Comparison of ENCODE assay signal across 1 cellular context in the genomic region with DNA sequence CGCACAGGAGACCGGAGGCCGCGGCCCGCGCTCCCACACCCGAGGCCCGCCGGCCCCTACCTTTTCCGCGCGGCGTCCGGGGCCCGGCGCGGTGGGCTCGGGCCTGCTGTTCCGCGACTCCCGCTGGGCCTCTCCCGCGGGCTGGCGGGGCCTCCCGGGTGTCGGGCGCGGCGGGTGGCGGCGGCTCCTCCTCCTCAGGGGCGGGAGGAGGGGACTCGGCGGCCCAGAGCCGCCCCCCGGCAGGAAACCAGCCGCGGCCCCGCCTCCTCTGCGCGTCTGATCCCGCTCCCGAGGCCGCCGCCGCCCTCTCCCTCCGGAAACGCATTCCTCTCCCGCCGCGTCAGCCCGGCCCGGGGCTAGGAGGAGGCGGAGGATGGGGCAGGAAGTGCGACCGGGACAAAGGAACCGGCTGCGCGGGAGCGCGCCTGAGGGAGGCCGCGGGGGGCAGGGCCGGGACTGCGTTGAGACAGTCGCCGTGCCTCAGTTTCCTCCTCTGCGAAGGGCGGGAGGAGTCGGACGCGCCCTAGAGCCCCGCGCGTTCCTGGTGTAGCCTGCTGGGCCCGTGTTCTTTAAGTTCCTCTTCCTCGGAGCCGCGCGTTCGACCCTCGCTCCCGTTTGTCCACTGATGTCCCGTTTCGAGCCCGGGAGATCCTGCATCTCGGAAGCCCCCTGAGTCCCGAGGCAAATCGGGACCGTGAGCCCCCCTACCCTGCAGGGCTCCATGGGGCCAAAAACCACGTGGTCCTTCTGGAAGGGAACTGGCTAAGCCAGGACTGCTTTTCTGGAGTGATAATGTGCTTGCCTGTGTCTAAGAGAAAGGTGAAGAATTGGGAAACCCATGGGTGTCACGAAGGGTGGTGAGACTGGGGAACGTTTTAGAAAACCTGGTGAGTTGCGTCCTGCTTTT.
TF ChIP-seq lines count a peak whose summit lies in the region.

A gene (minus strand): TSS at position 146 of the 907 bp plus-strand sequence. CDS start 22,672 bp downstream, outside the sequence.

TF ChIP-seq in K562, 482 proteins besides CTCF, POLR2A, EP300 and RAD21 (continued from another document and continues in another):
- no peak for TF ChIP-seq ZNF778 (CRISPR knock-in tag; IDR thresholded peaks at IDR 0.05)
- TF ChIP-seq, protein P1, sequence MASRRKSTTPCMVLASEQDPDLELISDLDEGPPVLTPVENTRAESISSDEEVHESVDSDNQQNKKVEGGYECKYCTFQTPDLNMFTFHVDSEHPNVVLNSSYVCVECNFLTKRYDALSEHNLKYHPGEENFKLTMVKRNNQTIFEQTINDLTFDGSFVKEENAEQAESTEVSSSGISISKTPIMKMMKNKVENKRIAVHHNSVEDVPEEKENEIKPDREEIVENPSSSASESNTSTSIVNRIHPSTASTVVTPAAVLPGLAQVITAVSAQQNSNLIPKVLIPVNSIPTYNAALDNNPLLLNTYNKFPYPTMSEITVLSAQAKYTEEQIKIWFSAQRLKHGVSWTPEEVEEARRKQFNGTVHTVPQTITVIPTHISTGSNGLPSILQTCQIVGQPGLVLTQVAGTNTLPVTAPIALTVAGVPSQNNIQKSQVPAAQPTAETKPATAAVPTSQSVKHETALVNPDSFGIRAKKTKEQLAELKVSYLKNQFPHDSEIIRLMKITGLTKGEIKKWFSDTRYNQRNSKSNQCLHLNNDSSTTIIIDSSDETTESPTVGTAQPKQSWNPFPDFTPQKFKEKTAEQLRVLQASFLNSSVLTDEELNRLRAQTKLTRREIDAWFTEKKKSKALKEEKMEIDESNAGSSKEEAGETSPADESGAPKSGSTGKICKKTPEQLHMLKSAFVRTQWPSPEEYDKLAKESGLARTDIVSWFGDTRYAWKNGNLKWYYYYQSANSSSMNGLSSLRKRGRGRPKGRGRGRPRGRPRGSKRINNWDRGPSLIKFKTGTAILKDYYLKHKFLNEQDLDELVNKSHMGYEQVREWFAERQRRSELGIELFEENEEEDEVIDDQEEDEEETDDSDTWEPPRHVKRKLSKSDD (conservative IDR thresholded peaks at IDR 0.05; ENCODE audit: low read length), result no peak
- TF ChIP-seq CCNT2 (IDR thresholded peaks at IDR 0.05; ENCODE audit: borderline replicate concordance, extremely low read depth, insufficient read length, low read depth, low read length), result peak; percentile 75
- no peak for TF ChIP-seq ZKSCAN8 (CRISPR knock-in tag; IDR thresholded peaks at IDR 0.05)
- TF ChIP-seq ZNF174 (CRISPR knock-in tag; IDR thresholded peaks at IDR 0.05), result no peak
- TF ChIP-seq, protein P2, sequence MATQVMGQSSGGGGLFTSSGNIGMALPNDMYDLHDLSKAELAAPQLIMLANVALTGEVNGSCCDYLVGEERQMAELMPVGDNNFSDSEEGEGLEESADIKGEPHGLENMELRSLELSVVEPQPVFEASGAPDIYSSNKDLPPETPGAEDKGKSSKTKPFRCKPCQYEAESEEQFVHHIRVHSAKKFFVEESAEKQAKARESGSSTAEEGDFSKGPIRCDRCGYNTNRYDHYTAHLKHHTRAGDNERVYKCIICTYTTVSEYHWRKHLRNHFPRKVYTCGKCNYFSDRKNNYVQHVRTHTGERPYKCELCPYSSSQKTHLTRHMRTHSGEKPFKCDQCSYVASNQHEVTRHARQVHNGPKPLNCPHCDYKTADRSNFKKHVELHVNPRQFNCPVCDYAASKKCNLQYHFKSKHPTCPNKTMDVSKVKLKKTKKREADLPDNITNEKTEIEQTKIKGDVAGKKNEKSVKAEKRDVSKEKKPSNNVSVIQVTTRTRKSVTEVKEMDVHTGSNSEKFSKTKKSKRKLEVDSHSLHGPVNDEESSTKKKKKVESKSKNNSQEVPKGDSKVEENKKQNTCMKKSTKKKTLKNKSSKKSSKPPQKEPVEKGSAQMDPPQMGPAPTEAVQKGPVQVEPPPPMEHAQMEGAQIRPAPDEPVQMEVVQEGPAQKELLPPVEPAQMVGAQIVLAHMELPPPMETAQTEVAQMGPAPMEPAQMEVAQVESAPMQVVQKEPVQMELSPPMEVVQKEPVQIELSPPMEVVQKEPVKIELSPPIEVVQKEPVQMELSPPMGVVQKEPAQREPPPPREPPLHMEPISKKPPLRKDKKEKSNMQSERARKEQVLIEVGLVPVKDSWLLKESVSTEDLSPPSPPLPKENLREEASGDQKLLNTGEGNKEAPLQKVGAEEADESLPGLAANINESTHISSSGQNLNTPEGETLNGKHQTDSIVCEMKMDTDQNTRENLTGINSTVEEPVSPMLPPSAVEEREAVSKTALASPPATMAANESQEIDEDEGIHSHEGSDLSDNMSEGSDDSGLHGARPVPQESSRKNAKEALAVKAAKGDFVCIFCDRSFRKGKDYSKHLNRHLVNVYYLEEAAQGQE (CRISPR knock-in tag; IDR thresholded peaks at IDR 0.05; ENCODE audit: low read depth), result peak; percentile 75; the same call in 1 of the 2 replicates
- TF ChIP-seq, protein P3, sequence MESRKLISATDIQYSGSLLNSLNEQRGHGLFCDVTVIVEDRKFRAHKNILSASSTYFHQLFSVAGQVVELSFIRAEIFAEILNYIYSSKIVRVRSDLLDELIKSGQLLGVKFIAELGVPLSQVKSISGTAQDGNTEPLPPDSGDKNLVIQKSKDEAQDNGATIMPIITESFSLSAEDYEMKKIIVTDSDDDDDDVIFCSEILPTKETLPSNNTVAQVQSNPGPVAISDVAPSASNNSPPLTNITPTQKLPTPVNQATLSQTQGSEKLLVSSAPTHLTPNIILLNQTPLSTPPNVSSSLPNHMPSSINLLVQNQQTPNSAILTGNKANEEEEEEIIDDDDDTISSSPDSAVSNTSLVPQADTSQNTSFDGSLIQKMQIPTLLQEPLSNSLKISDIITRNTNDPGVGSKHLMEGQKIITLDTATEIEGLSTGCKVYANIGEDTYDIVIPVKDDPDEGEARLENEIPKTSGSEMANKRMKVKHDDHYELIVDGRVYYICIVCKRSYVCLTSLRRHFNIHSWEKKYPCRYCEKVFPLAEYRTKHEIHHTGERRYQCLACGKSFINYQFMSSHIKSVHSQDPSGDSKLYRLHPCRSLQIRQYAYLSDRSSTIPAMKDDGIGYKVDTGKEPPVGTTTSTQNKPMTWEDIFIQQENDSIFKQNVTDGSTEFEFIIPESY (CRISPR knock-in tag; IDR thresholded peaks at IDR 0.05), result peak; percentile 55; the same call in 1 of the 2 replicates
- TF ChIP-seq FOS (IDR thresholded peaks at IDR 0.05; ENCODE audit: extremely low read depth, insufficient read length), result no peak
- TF ChIP-seq, protein P4, sequence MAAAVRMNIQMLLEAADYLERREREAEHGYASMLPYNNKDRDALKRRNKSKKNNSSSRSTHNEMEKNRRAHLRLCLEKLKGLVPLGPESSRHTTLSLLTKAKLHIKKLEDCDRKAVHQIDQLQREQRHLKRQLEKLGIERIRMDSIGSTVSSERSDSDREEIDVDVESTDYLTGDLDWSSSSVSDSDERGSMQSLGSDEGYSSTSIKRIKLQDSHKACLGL (CRISPR knock-in tag; IDR thresholded peaks at IDR 0.05; ENCODE audit: borderline replicate concordance, poor library complexity, severe bottlenecking), result no peak
- no peak for TF ChIP-seq THRAP3 (IDR thresholded peaks at IDR 0.05; ENCODE audit: borderline replicate concordance)
- TF ChIP-seq SIN3A (IDR thresholded peaks at IDR 0.05; ENCODE audit: borderline replicate concordance in 2 of 2, control insufficient read depth in 1 of 2, low read depth in 2 of 2, low read length in 2 of 2), result peak; percentile 18 to 20; a peak in 1 of 4 replicates
- no peak for TF ChIP-seq ZNF124 (CRISPR knock-in tag; IDR thresholded peaks at IDR 0.05)
- TF ChIP-seq ZNF76 (CRISPR knock-in tag; IDR thresholded peaks at IDR 0.05; ENCODE audit: borderline replicate concordance), result no peak
- TF ChIP-seq, protein P5, sequence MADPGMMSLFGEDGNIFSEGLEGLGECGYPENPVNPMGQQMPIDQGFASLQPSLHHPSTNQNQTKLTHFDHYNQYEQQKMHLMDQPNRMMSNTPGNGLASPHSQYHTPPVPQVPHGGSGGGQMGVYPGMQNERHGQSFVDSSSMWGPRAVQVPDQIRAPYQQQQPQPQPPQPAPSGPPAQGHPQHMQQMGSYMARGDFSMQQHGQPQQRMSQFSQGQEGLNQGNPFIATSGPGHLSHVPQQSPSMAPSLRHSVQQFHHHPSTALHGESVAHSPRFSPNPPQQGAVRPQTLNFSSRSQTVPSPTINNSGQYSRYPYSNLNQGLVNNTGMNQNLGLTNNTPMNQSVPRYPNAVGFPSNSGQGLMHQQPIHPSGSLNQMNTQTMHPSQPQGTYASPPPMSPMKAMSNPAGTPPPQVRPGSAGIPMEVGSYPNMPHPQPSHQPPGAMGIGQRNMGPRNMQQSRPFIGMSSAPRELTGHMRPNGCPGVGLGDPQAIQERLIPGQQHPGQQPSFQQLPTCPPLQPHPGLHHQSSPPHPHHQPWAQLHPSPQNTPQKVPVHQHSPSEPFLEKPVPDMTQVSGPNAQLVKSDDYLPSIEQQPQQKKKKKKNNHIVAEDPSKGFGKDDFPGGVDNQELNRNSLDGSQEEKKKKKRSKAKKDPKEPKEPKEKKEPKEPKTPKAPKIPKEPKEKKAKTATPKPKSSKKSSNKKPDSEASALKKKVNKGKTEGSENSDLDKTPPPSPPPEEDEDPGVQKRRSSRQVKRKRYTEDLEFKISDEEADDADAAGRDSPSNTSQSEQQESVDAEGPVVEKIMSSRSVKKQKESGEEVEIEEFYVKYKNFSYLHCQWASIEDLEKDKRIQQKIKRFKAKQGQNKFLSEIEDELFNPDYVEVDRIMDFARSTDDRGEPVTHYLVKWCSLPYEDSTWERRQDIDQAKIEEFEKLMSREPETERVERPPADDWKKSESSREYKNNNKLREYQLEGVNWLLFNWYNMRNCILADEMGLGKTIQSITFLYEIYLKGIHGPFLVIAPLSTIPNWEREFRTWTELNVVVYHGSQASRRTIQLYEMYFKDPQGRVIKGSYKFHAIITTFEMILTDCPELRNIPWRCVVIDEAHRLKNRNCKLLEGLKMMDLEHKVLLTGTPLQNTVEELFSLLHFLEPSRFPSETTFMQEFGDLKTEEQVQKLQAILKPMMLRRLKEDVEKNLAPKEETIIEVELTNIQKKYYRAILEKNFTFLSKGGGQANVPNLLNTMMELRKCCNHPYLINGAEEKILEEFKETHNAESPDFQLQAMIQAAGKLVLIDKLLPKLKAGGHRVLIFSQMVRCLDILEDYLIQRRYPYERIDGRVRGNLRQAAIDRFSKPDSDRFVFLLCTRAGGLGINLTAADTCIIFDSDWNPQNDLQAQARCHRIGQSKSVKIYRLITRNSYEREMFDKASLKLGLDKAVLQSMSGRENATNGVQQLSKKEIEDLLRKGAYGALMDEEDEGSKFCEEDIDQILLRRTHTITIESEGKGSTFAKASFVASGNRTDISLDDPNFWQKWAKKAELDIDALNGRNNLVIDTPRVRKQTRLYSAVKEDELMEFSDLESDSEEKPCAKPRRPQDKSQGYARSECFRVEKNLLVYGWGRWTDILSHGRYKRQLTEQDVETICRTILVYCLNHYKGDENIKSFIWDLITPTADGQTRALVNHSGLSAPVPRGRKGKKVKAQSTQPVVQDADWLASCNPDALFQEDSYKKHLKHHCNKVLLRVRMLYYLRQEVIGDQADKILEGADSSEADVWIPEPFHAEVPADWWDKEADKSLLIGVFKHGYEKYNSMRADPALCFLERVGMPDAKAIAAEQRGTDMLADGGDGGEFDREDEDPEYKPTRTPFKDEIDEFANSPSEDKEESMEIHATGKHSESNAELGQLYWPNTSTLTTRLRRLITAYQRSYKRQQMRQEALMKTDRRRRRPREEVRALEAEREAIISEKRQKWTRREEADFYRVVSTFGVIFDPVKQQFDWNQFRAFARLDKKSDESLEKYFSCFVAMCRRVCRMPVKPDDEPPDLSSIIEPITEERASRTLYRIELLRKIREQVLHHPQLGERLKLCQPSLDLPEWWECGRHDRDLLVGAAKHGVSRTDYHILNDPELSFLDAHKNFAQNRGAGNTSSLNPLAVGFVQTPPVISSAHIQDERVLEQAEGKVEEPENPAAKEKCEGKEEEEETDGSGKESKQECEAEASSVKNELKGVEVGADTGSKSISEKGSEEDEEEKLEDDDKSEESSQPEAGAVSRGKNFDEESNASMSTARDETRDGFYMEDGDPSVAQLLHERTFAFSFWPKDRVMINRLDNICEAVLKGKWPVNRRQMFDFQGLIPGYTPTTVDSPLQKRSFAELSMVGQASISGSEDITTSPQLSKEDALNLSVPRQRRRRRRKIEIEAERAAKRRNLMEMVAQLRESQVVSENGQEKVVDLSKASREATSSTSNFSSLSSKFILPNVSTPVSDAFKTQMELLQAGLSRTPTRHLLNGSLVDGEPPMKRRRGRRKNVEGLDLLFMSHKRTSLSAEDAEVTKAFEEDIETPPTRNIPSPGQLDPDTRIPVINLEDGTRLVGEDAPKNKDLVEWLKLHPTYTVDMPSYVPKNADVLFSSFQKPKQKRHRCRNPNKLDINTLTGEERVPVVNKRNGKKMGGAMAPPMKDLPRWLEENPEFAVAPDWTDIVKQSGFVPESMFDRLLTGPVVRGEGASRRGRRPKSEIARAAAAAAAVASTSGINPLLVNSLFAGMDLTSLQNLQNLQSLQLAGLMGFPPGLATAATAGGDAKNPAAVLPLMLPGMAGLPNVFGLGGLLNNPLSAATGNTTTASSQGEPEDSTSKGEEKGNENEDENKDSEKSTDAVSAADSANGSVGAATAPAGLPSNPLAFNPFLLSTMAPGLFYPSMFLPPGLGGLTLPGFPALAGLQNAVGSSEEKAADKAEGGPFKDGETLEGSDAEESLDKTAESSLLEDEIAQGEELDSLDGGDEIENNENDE (IDR thresholded peaks at IDR 0.05; ENCODE audit: low read depth, low read length), result no peak
- peak; percentile 87 for TF ChIP-seq SMAD4 (CRISPR knock-in tag; conservative IDR thresholded peaks at IDR 0.05)
- no peak; the same call in 1 of the 2 replicates for TF ChIP-seq FOXJ2 (tag; IDR thresholded peaks at IDR 0.05)
- TF ChIP-seq FOXK2 (conservative IDR thresholded peaks at IDR 0.05 in 1 of 2, IDR thresholded peaks at IDR 0.05 in 1 of 2; ENCODE audit: low read depth in 2 of 2), result 0 out of 4 replicates have a peak, but pooled peaks of 1 of the 2 experiments have one; percentile 20
- TF ChIP-seq YBX1 (IDR thresholded peaks at IDR 0.05), result no peak
- TF ChIP-seq CHD4 (IDR thresholded peaks at IDR 0.05; ENCODE audit: insufficient read depth, insufficient replicate concordance, low read depth, low read length, poor library complexity, severe bottlenecking), result no peak
- TF ChIP-seq NR3C1 (CRISPR knock-in tag; IDR thresholded peaks at IDR 0.05), result no peak
- TF ChIP-seq ZNF507 (tag; conservative IDR thresholded peaks at IDR 0.05), result no peak
- TF ChIP-seq, protein P6, sequence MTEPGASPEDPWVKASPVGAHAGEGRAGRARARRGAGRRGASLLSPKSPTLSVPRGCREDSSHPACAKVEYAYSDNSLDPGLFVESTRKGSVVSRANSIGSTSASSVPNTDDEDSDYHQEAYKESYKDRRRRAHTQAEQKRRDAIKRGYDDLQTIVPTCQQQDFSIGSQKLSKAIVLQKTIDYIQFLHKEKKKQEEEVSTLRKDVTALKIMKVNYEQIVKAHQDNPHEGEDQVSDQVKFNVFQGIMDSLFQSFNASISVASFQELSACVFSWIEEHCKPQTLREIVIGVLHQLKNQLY (CRISPR knock-in tag; conservative IDR thresholded peaks at IDR 0.05), result no peak
- no peak for TF ChIP-seq ZNF133 (CRISPR knock-in tag; IDR thresholded peaks at IDR 0.05)
- no peak for TF ChIP-seq GABPB2 (CRISPR knock-in tag; conservative IDR thresholded peaks at IDR 0.05)
- no peak for TF ChIP-seq SIRT6 (IDR thresholded peaks at IDR 0.05; ENCODE audit: low read depth, low read length)
